Comparison of ENCODE assay signal across 24 cellular contexts in the genomic region with DNA sequence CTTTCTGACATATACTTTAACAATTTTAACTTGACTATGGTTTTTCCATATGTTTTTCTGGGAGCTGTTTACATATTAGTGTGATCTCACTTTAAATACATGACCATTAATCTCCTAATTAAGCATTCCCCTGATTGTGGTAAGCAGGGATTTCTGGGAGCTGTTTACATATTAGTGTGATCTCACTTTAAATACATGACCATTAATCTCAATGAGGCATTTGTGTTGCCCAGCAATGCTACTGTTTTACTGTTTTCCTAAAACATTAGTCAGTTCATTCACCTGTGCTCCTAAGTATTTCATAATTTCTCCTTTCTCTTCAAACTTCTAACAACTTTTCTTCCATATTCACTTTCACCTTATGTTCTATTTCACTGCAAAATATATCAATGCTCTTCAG. TPM values are rescaled to one million over a fixed set of nuclear protein-coding genes. Genes with fewer than 3 reads are reported as not detected.
DNase-seq lines count a peak whose midpoint lies in the region; ATAC-seq, FAIRE-seq and TF ChIP-seq lines count a peak whose summit lies in the region.
"Had no signal": no experiment of that assay in that cellular context is flagged by ENCODE, and none has a peak within 500 bp of the region (broad histone marks: within the 10 kb centered on the region; RNA-seq: fewer than 3 reads in every experiment).

No MANE protein-coding gene starts in this region.

- H3K27me3 Mint-ChIP-seq in activated naive CD8-positive, alpha-beta T cell treated with anti-CD3 and anti-CD28 coated beads, Interleukin-2, amount 50 U/mL, for 24 hours: no peaks in the 10 kb centered on the region
- H3K27me3 Mint-ChIP-seq: activated CD8-positive, alpha-beta T cell treated with anti-CD3 and anti-CD28 coated beads for 36 hours had no signal

- in situ Hi-C loops in Caki2 (cut with HindIII; ENCODE audit: low pct_unique_long_range_greater_than_20kb, low sequenced_read_pairs): no loop called here

- H3K27ac ChIP-seq in foreskin keratinocyte (no peak overlapping the region), pancreas (peak overlapping the region in 2 of 4 donors; percentile 62 to 65)
- H3K27ac ChIP-seq: adrenal gland, C4-2B had no signal

- no peaks in the 10 kb centered on the region for H3K36me3 Mint-ChIP-seq in activated naive CD8-positive, alpha-beta T cell treated with anti-CD3 and anti-CD28 coated beads, Interleukin-2, amount 50 U/mL, for 24 hours (ENCODE audit: low read depth)

- intact Hi-C loops in pancreas (cut with DNase I): no loop called here

- H3K4me1 ChIP-seq in foreskin keratinocyte (peaks cover 9% of the 10 kb centered on the region), pancreas (peaks cover 0 to 10% (median 5%) of the 10 kb centered on the region in 3 donors)

- no peak for TF ChIP-seq CTCF in foreskin keratinocyte (conservative IDR thresholded peaks at IDR 0.05)
- no peak for TF ChIP-seq CTCF in pancreas (IDR thresholded peaks at IDR 0.05)

- no peak overlapping the region for H3K4me3 ChIP-seq in pancreas
- H3K4me3 ChIP-seq: adrenal gland had no signal

- peaks cover 6% of the 10 kb centered on the region for H3K9me3 Mint-ChIP-seq in activated naive CD8-positive, alpha-beta T cell treated with anti-CD3 and anti-CD28 coated beads, Interleukin-2, amount 50 U/mL, for 24 hours

- no peak overlapping the region for H3K27ac Mint-ChIP-seq in activated naive CD8-positive, alpha-beta T cell treated with anti-CD3 and anti-CD28 coated beads, Interleukin-2, amount 50 U/mL, for 24 hours
- H3K27ac Mint-ChIP-seq: activated CD8-positive, alpha-beta T cell treated with anti-CD3 and anti-CD28 coated beads for 36 hours had no signal

- H3K4me1 Mint-ChIP-seq in activated naive CD8-positive, alpha-beta T cell treated with anti-CD3 and anti-CD28 coated beads, Interleukin-2, amount 50 U/mL, for 24 hours: peaks cover 26% of the 10 kb centered on the region

- peak; percentile 5 for ATAC-seq in foreskin keratinocyte
- peak in 3 of 4 donors; percentile 24 to 40 (median 26) for ATAC-seq in pancreas
- no peak for ATAC-seq in GM18907 (IDR thresholded peaks at IDR 0.05; ENCODE audit: unreplicated experiment)
- no peak for ATAC-seq in activated naive CD8-positive, alpha-beta T cell treated with anti-CD3 and anti-CD28 coated beads, Interleukin-2, amount 50 U/mL, for 24 hours
- ATAC-seq: activated CD8-positive, alpha-beta T cell treated with anti-CD3 and anti-CD28 coated beads for 36 hours had no signal

- H3K27me3 ChIP-seq in foreskin keratinocyte (no peaks in the 10 kb centered on the region), pancreas (no peaks in the 10 kb centered on the region)
- H3K27me3 ChIP-seq: adrenal gland had no signal

- no peak overlapping the region for H3K4me3 Mint-ChIP-seq in activated naive CD8-positive, alpha-beta T cell treated with anti-CD3 and anti-CD28 coated beads, Interleukin-2, amount 50 U/mL, for 24 hours
- H3K4me3 Mint-ChIP-seq: activated CD8-positive, alpha-beta T cell treated with anti-CD3 and anti-CD28 coated beads for 36 hours had no signal

- no peak for FAIRE-seq in pancreas (lab: Jason Lieb, UNC)
- FAIRE-seq: endometrium had no signal

- H3K9me3 ChIP-seq in pancreas: no peaks in the 10 kb centered on the region

- DNase-seq in Caki2 (ENCODE audit: low read depth): peak; percentile 25
- DNase-seq in NCI-H226: peak; percentile 15
- peak; percentile 28 to 29 for DNase-seq in foreskin keratinocyte
- DNase-seq in pancreas: no peak
- DNase-seq in SKM-1 treated with dmso at 0.1 percent for 144 hours (lab: John Stamatoyannopoulos, UW; ENCODE audit: unreplicated experiment): no peak
- no peak for DNase-seq in activated naive CD8-positive, alpha-beta T cell treated with anti-CD3 and anti-CD28 coated beads, Interleukin-2, amount 50 U/mL, for 24 hours
- no peak for DNase-seq in activated T-cell treated with anti-CD3 and anti-CD28 coated beads, Interleukin-2, amount 50 U/mL, for 48 hours
- DNase-seq: activated CD8-positive, alpha-beta T cell treated with anti-CD3 and anti-CD28 coated beads for 36 hours; activated T-cell treated with anti-CD3 and anti-CD28 coated beads, Interleukin-2, amount 50 U/mL, for 1 hour; adrenal gland; cortex of kidney; GDM1; Karpas-422; NCI-H1048; NCI-H1930; NCI-H774; retina; SHP77 treated with DMSO at 0.1 percent for 48 hours; stimulated activated CD4-positive, alpha-beta T cell treated with anti-CD3 and anti-CD28 coated beads, Interleukin-12 subunit alpha, Interleukin-12 subunit beta, amount 100 ng/mL, for 4 hours; stimulated activated CD4-positive, alpha-beta T cell treated with anti-CD3 and anti-CD28 coated beads, Interleukin-4, amount 100 ng/mL, for 4 hours; trophoblast cell had no signal

- no peaks in the 10 kb centered on the region for H3K36me3 ChIP-seq in pancreas
- H3K36me3 ChIP-seq: adrenal gland had no signal

RNA-seq across cellular contexts. Expression of a gene that starts 3.6 kb away (rescaled TPM):
- 0.38 and 7.1 TPM in 2 replicates for total RNA-seq in Caki2 (2014; rRNA removed; shearing (Covaris generic); ENCODE audit: low replicate concordance)
- total RNA-seq in foreskin keratinocyte: 2.3 and 2.4 TPM in 2 replicates
- polyA plus RNA-seq in foreskin keratinocyte: 1.1 and 1.4 TPM in 2 replicates
- 10 to 100 TPM in 1 of 6 donors, 1 to 10 TPM in 5; 6.2 to 16.8 (median 8.6) TPM for total RNA-seq in pancreas
- 10 to 100 TPM; 16.0 to 21.7 TPM for polyA plus RNA-seq in pancreas

Comparison
In these comparisons a context has a peak if more than half of its experiments do, and no peak if none do; other contexts are left out.
1. DNase-seq: peak in Caki2 (single experiment), NCI-H226 (single experiment) and foreskin keratinocyte (2 of 2); none in pancreas (0 of 6), SKM-1 treated with dmso at 0.1 percent for 144 hours (single experiment), activated naive CD8-positive, alpha-beta T cell treated with anti-CD3 and anti-CD28 coated beads, Interleukin-2, amount 50 U/mL, for 24 hours (single experiment) and activated T-cell treated with anti-CD3 and anti-CD28 coated beads, Interleukin-2, amount 50 U/mL, for 48 hours (0 of 2).
2. ATAC-seq: peak in foreskin keratinocyte (single experiment) and pancreas (3 of 4); none in GM18907 (single experiment) and activated naive CD8-positive, alpha-beta T cell treated with anti-CD3 and anti-CD28 coated beads, Interleukin-2, amount 50 U/mL, for 24 hours (single experiment).